9 cellular contexts compared by ENCODE assay signal in the genomic region with DNA sequence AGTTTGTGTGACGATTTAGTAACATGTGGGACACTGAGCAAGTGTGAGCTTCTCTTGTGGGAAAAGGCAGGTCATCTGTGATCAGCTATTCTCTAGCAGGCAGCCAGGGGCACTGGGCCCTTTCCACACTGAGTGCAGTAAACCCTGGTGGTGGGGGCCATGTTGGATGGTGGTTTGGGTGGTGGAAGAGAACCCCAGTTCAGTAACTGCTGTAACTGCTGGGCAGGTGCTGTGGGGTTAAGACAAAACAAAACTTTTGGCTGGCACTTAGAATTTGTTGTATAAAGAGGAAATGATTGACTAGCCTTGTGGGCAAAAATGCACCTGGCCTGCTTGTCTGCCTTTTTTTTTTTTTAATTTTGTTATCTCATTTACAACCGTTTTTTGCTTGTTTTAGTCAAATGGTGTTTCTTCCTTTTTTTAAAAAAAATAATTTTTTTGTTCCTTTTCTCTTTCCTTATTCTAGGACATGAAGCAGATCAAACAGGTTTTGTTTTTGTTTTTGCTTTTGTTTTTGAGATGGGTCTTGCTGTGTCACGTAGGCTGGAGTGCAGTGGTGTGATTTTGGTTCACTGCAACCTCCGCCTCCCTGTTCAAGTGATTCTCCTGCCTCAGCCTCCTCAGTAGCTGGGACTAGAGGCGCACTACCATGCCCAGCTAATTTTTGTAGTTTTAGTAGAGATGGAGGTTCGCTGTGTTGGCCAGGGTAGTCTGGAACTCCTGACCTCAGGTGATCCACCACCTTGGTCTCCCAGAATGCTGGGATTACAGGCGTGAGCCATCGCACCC. TPM values are rescaled to one million over a fixed set of nuclear protein-coding genes. Genes with fewer than 3 reads are reported as not detected.
DNase-seq lines count a peak whose midpoint lies in the region; ATAC-seq and TF ChIP-seq lines count a peak whose summit lies in the region.
"Had no signal": no experiment of that assay in that cellular context is flagged by ENCODE, and none has a peak within 500 bp of the region (broad histone marks: within the 10 kb centered on the region; RNA-seq: fewer than 3 reads in every experiment).

No MANE protein-coding gene starts in this region.

- H3K4me1 Mint-ChIP-seq in activated T-cell treated with anti-CD3 and anti-CD28 coated beads, Interleukin-2, amount 50 U/mL, for 72 hours (ENCODE audit: low read depth): peaks cover 7% of the 10 kb centered on the region
- H3K4me1 Mint-ChIP-seq in effector memory CD8-positive, alpha-beta T cell (ENCODE audit: low read depth in 2 of 2): peaks cover 3 to 7% of the 10 kb centered on the region in 2 donors
- peaks cover 31% of the 10 kb centered on the region for H3K4me1 Mint-ChIP-seq in stimulated activated effector memory CD8-positive, alpha-beta T cell treated with anti-CD3 and anti-CD28 coated beads, Interleukin-12 subunit alpha, Interleukin-12 subunit beta, amount 100 ng/mL, for 72 hours

- TF ChIP-seq CTCF in lower leg skin (IDR thresholded peaks at IDR 0.05): no peak

- peak; percentile 42 to 52 for DNase-seq in activated T-cell treated with anti-CD3 and anti-CD28 coated beads, Interleukin-2, amount 50 U/mL, for 72 hours
- DNase-seq in activated T-cell treated with anti-CD3 and anti-CD28 coated beads, Interleukin-2, amount 50 U/mL, for 1 hour: no peak
- peak in 2 of 3 experiments; percentile 20 to 27 for DNase-seq in effector memory CD8-positive, alpha-beta T cell
- DNase-seq in stimulated activated effector memory CD8-positive, alpha-beta T cell treated with anti-CD3 and anti-CD28 coated beads, Interleukin-12 subunit alpha, Interleukin-12 subunit beta, amount 100 ng/mL, for 72 hours (ENCODE audit: low spot score in 2 of 2): peak in 1 of 2 donors; percentile 61
- DNase-seq in lower leg skin (ENCODE audit: low spot score in 2 of 2) (no peak), foreskin melanocyte (no peak), glomerular visceral epithelial cell (ENCODE audit: extremely low spot score) (no peak)
- DNase-seq: cortex of kidney had no signal

- TF ChIP-seq POLR2A in lower leg skin (IDR thresholded peaks at IDR 0.05): no peak

- no peak overlapping the region for H3K4me3 Mint-ChIP-seq in activated T-cell treated with anti-CD3 and anti-CD28 coated beads, Interleukin-2, amount 50 U/mL, for 72 hours
- no peak overlapping the region for H3K4me3 Mint-ChIP-seq in effector memory CD8-positive, alpha-beta T cell
- no peak overlapping the region for H3K4me3 Mint-ChIP-seq in stimulated activated effector memory CD8-positive, alpha-beta T cell treated with anti-CD3 and anti-CD28 coated beads, Interleukin-12 subunit alpha, Interleukin-12 subunit beta, amount 100 ng/mL, for 72 hours

- intact Hi-C loops in lower leg skin (cut with DNase I; ENCODE audit: low total_unique reads): no loop called here

- no peak overlapping the region for H3K27ac Mint-ChIP-seq in activated T-cell treated with anti-CD3 and anti-CD28 coated beads, Interleukin-2, amount 50 U/mL, for 72 hours
- peak overlapping the region; percentile 24 to 64 for H3K27ac Mint-ChIP-seq in effector memory CD8-positive, alpha-beta T cell
- H3K27ac Mint-ChIP-seq in stimulated activated effector memory CD8-positive, alpha-beta T cell treated with anti-CD3 and anti-CD28 coated beads, Interleukin-12 subunit alpha, Interleukin-12 subunit beta, amount 100 ng/mL, for 72 hours: peak overlapping the region; percentile 84

- H3K9me3 Mint-ChIP-seq in activated T-cell treated with anti-CD3 and anti-CD28 coated beads, Interleukin-2, amount 50 U/mL, for 72 hours: no peaks in the 10 kb centered on the region
- H3K9me3 Mint-ChIP-seq in effector memory CD8-positive, alpha-beta T cell: no peaks in the 10 kb centered on the region
- no peaks in the 10 kb centered on the region for H3K9me3 Mint-ChIP-seq in stimulated activated effector memory CD8-positive, alpha-beta T cell treated with anti-CD3 and anti-CD28 coated beads, Interleukin-12 subunit alpha, Interleukin-12 subunit beta, amount 100 ng/mL, for 72 hours

- WGBS in lower leg skin, 2 donors: 89 to 91% methylated on average over 8 of the region's 8 CpGs

- H3K27me3 Mint-ChIP-seq in activated T-cell treated with anti-CD3 and anti-CD28 coated beads, Interleukin-2, amount 50 U/mL, for 72 hours (ENCODE audit: low read depth): no peaks in the 10 kb centered on the region
- H3K27me3 Mint-ChIP-seq in effector memory CD8-positive, alpha-beta T cell: no peaks in the 10 kb centered on the region

- H3K4me3 ChIP-seq in lower leg skin (ENCODE audit: low read depth, poor library complexity, severe bottlenecking): no peak overlapping the region

- H3K36me3 Mint-ChIP-seq in activated T-cell treated with anti-CD3 and anti-CD28 coated beads, Interleukin-2, amount 50 U/mL, for 72 hours (ENCODE audit: insufficient read depth in 2 of 2): peaks cover 14 to 20% of the 10 kb centered on the region in 2 donors
- peaks cover 63% of the 10 kb centered on the region for H3K36me3 Mint-ChIP-seq in effector memory CD8-positive, alpha-beta T cell (ENCODE audit: insufficient read depth)
- peaks cover 66% of the 10 kb centered on the region for H3K36me3 Mint-ChIP-seq in stimulated activated effector memory CD8-positive, alpha-beta T cell treated with anti-CD3 and anti-CD28 coated beads, Interleukin-12 subunit alpha, Interleukin-12 subunit beta, amount 100 ng/mL, for 72 hours

- ATAC-seq in activated T-cell treated with anti-CD3 and anti-CD28 coated beads, Interleukin-2, amount 50 U/mL, for 72 hours (replicated peaks in 1 of 2): peak; percentile 81 to 89
- peak; percentile 91 for ATAC-seq in HG03460 (IDR thresholded peaks at IDR 0.05; ENCODE audit: unreplicated experiment)
- ATAC-seq in effector memory CD8-positive, alpha-beta T cell (replicated peaks): peak; percentile 89
- peak; percentile 87 for ATAC-seq in stimulated activated effector memory CD8-positive, alpha-beta T cell treated with anti-CD3 and anti-CD28 coated beads, Interleukin-12 subunit alpha, Interleukin-12 subunit beta, amount 100 ng/mL, for 72 hours

RNA-seq across cellular contexts. Expression of a gene that starts 59.8 kb away (rescaled TPM):
- 10 to 100 TPM; 68.9 to 83.6 TPM for total RNA-seq in activated T-cell treated with anti-CD3 and anti-CD28 coated beads, Interleukin-2, amount 50 U/mL, for 72 hours
- total RNA-seq in lower leg skin: 10 to 100 TPM; 60.0 to 93.4 (median 71.7) TPM

Comparison
In these comparisons a context has a peak if more than half of its experiments do, and no peak if none do; other contexts are left out.
1. DNase-seq: peak in activated T-cell treated with anti-CD3 and anti-CD28 coated beads, Interleukin-2, amount 50 U/mL, for 72 hours (2 of 2) and effector memory CD8-positive, alpha-beta T cell (2 of 3); none in activated T-cell treated with anti-CD3 and anti-CD28 coated beads, Interleukin-2, amount 50 U/mL, for 1 hour (single experiment), lower leg skin (0 of 2), foreskin melanocyte (single experiment) and glomerular visceral epithelial cell (single experiment).
2. Peak in every context shown above with its lines, with median percentiles within 50 percentile points of each other: ATAC-seq.